In the genomic region with DNA sequence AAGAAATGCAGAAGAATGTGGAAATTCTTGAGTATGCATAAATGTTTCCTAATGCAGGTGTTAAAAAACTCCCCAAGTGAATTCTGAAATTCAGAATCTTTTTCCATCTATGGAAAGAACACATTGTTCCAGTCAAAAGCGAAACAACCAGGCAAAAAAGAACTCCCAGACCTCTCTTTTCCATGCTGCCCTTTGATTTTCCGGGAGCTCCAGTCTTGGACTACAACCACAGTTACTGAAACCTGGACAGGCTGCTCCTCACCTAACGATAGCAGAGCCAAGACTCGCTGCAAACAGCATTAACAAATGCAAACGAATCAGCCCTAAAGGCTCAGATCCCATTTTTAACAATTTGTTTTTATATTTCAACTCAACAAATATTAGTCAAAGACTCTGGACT, we compare ENCODE assay signal across 14 cellular contexts.
"Had no signal": no experiment of that assay in that cellular context is flagged by ENCODE, and none has a peak within 500 bp of the region (broad histone marks: within the 10 kb centered on the region; RNA-seq: fewer than 3 reads in every experiment).

No MANE protein-coding gene starts in this region.

- H3K36me3 ChIP-seq: ascending aorta, gastroesophageal sphincter, heart right ventricle, ovary, upper lobe of left lung had no signal

- H3K27me3 Mint-ChIP-seq: stimulated activated memory B cell treated with anti-CD40 and anti-IgM and Interleukin-4, amounts not matched to agents 10 μg/mL and 1 μg/mL and 100 μg/mL, for 72 hours had no signal

- H3K4me1 Mint-ChIP-seq: stimulated activated memory B cell treated with anti-CD40 and anti-IgM and Interleukin-4, amounts not matched to agents 10 μg/mL and 1 μg/mL and 100 μg/mL, for 72 hours had no signal

- DNase-seq: activated CD4-positive, CD25-positive, alpha-beta regulatory T cell treated with anti-CD3 and anti-CD28 coated beads, Interleukin-2, amount 50 U/mL, for 72 hours; activated naive CD4-positive, alpha-beta T cell treated with anti-CD3 and anti-CD28 coated beads for 36 hours; activated T-cell treated with anti-CD3 and anti-CD28 coated beads for 4 hours; dorsolateral prefrontal cortex; erythroblast; heart right ventricle; ovary; substantia nigra; upper lobe of left lung had no signal

- H3K27ac ChIP-seq: ascending aorta, dorsolateral prefrontal cortex, gastroesophageal sphincter, heart right ventricle, ovary, upper lobe of left lung had no signal

- H3K4me1 ChIP-seq: ascending aorta, upper lobe of left lung had no signal

- FAIRE-seq: bronchial epithelial cell, islet of Langerhans had no signal

- H3K9me3 ChIP-seq: ascending aorta, gastroesophageal sphincter, heart right ventricle, ovary, upper lobe of left lung had no signal

- H3K27ac Mint-ChIP-seq: activated naive CD4-positive, alpha-beta T cell treated with anti-CD3 and anti-CD28 coated beads for 36 hours; stimulated activated memory B cell treated with anti-CD40 and anti-IgM and Interleukin-4, amounts not matched to agents 10 μg/mL and 1 μg/mL and 100 μg/mL, for 72 hours had no signal

- H3K36me3 Mint-ChIP-seq: stimulated activated memory B cell treated with anti-CD40 and anti-IgM and Interleukin-4, amounts not matched to agents 10 μg/mL and 1 μg/mL and 100 μg/mL, for 72 hours had no signal

- H3K4me3 ChIP-seq: ascending aorta, dorsolateral prefrontal cortex, gastroesophageal sphincter, heart right ventricle, ovary, upper lobe of left lung had no signal

- H3K27me3 ChIP-seq: ascending aorta, dorsolateral prefrontal cortex, gastroesophageal sphincter, heart right ventricle, ovary, upper lobe of left lung had no signal

- ATAC-seq: gastroesophageal sphincter; heart right ventricle; stimulated activated memory B cell treated with anti-CD40 and anti-IgM and Interleukin-4, amounts not matched to agents 10 μg/mL and 1 μg/mL and 100 μg/mL, for 72 hours had no signal

- H3K4me3 Mint-ChIP-seq: activated naive CD4-positive, alpha-beta T cell treated with anti-CD3 and anti-CD28 coated beads for 36 hours; stimulated activated memory B cell treated with anti-CD40 and anti-IgM and Interleukin-4, amounts not matched to agents 10 μg/mL and 1 μg/mL and 100 μg/mL, for 72 hours had no signal
